In the genomic region with DNA sequence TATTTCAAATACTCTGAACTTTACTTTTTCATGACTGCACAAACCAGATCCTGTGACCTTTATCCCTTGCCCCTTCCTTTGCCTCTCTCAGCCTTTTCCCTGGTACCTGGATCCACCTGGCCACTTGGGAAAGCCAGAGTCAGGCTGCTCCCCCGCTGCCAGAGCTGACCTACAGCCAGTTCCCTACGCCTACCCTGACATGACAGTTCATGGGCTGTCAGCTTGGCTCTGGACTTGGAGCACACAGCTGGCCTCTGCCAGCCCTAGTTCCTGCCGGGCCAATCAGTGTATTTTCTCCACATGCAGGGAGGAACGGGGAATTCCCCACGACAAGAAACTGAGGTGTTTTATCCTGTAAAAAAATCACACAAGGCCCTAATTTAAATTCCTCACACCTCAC, we compare ENCODE assay signal across 18 cellular contexts.
DNase-seq lines count a peak whose midpoint lies in the region; ATAC-seq and TF ChIP-seq lines count a peak whose summit lies in the region.
"Had no signal": no experiment of that assay in that cellular context is flagged by ENCODE, and none has a peak within 500 bp of the region (broad histone marks: within the 10 kb centered on the region; RNA-seq: fewer than 3 reads in every experiment).

No MANE protein-coding gene starts in this region.

- no peaks in the 10 kb centered on the region for H4K20me1 ChIP-seq in GM23248 (ENCODE audit: insufficient read depth)
- H4K20me1 ChIP-seq: BLaER1 treated with 17β-estradiol and CSF1 and Interleukin-3, amounts not matched to agents 10 nM and 100 nM had no signal

- H2AFZ ChIP-seq in GM23248 = no peak overlapping the region

- no peak overlapping the region for H3K4me3 ChIP-seq in heart right ventricle
- no peak overlapping the region for H3K4me3 ChIP-seq in transverse colon
- no peak overlapping the region for H3K4me3 ChIP-seq in GM23248
- H3K4me3 ChIP-seq: BLaER1 treated with 17β-estradiol and CSF1 and Interleukin-3, amounts not matched to agents 10 nM and 100 nM had no signal

- TF ChIP-seq CTCF in heart right ventricle (IDR thresholded peaks at IDR 0.05) = no peak
- TF ChIP-seq CTCF in transverse colon (IDR thresholded peaks at IDR 0.05) = no peak

- no peak for TF ChIP-seq POLR2A in transverse colon (IDR thresholded peaks at IDR 0.05)

- H3K4me1 ChIP-seq in heart right ventricle = no peaks in the 10 kb centered on the region
- peaks cover 0 to 8% (median 0%) of the 10 kb centered on the region in 4 donors for H3K4me1 ChIP-seq in transverse colon
- H3K4me1 ChIP-seq in GM23248 (ENCODE audit: insufficient read depth) = no peaks in the 10 kb centered on the region

- H3K9ac ChIP-seq in GM23248 = no peak overlapping the region
- H3K9ac ChIP-seq: BLaER1 treated with 17β-estradiol and CSF1 and Interleukin-3, amounts not matched to agents 10 nM and 100 nM had no signal

- no peaks in the 10 kb centered on the region for H3K36me3 ChIP-seq in heart right ventricle
- H3K36me3 ChIP-seq in transverse colon = no peaks in the 10 kb centered on the region
- no peaks in the 10 kb centered on the region for H3K36me3 ChIP-seq in GM23248 (ENCODE audit: low read depth)
- H3K36me3 ChIP-seq: BLaER1 treated with 17β-estradiol and CSF1 and Interleukin-3, amounts not matched to agents 10 nM and 100 nM had no signal

- H3K9me3 ChIP-seq in heart right ventricle (no peaks in the 10 kb centered on the region), transverse colon (no peaks in the 10 kb centered on the region), GM23248 (ENCODE audit: low read depth) (no peaks in the 10 kb centered on the region)
- H3K9me3 ChIP-seq: BLaER1 treated with 17β-estradiol and CSF1 and Interleukin-3, amounts not matched to agents 10 nM and 100 nM had no signal

- no peaks in the 10 kb centered on the region for H3K79me2 ChIP-seq in GM23248 (ENCODE audit: insufficient read depth)

- no peak for TF ChIP-seq EP300 in transverse colon (IDR thresholded peaks at IDR 0.05; ENCODE audit: low read depth)

- H3K27me3 ChIP-seq in heart right ventricle = no peaks in the 10 kb centered on the region
- no peaks in the 10 kb centered on the region for H3K27me3 ChIP-seq in transverse colon
- no peaks in the 10 kb centered on the region for H3K27me3 ChIP-seq in GM23248 (replicated peaks; ENCODE audit: insufficient read depth)
- H3K27me3 ChIP-seq: BLaER1 treated with 17β-estradiol and CSF1 and Interleukin-3, amounts not matched to agents 10 nM and 100 nM had no signal

- WGBS in heart right ventricle, 2 donors = 48 to 57% methylated on average over 5 of the region's 5 CpGs
- 53 to 63% methylated on average over 5 of the region's 5 CpGs for WGBS in transverse colon (ENCODE audit: low coverage in 1 of 2), 2 donors
- WGBS in GM23248 (ENCODE audit: low coverage in 1 of 2, low lambda C conversion rate in 2 of 2, missing lambda C conversion rate in 2 of 2), 2 experiments = 10 to 11% methylated on average over 5 of the region's 5 CpGs

- in situ Hi-C loops in transverse colon (cut with MboI; ENCODE audit: low pct_ligation_motif_present in 1 of 4, low pct_unique_long_range_greater_than_20kb in 1 of 4, low sequenced_read_pairs in 3 of 4) (no loop called here), GM23248 (cut with MboI) (no loop called here), G401 (cut with HindIII; ENCODE audit: low sequenced_read_pairs) (no loop called here)

- H3F3A ChIP-seq in GM23248 (ENCODE audit: insufficient read depth) = no peaks in the 10 kb centered on the region

- DNase-seq in Right ventricle myocardium superior (peak; percentile 42), cardiac septum (ENCODE audit: low spot score) (no peak), heart right ventricle (peak; percentile 4 to 10), kidney tubule cell (ENCODE audit: low spot score) (peak; percentile 24), transverse colon (peak; percentile 8), GM23248 (no peak), G401 (ENCODE audit: low spot score) (no peak)
- DNase-seq: 8988T; CD8-positive, alpha-beta T cell; KG1; NCI-H1092 treated with DMSO at 0.1 percent for 48 hours; NCI-H1436 treated with DMSO at 0.1 percent for 48 hours; NCI-H2029; NCI-H524 treated with DMSO at 0.1 percent for 48 hours; OCI-M1; SHP77 had no signal

- H3K4me2 ChIP-seq in GM23248 (ENCODE audit: unreplicated experiment) = no peak overlapping the region
- H3K4me2 ChIP-seq: BLaER1 treated with 17β-estradiol and CSF1 and Interleukin-3, amounts not matched to agents 10 nM and 100 nM had no signal

- no peak overlapping the region for H3K27ac ChIP-seq in heart right ventricle
- H3K27ac ChIP-seq in transverse colon = peak overlapping the region in 1 of 4 donors; percentile 24
- H3K27ac ChIP-seq in GM23248 = no peak overlapping the region
- H3K27ac ChIP-seq: BLaER1 treated with 17β-estradiol and CSF1 and Interleukin-3, amounts not matched to agents 10 nM and 100 nM had no signal

- intact Hi-C loops in Right ventricle myocardium superior (cut with DNase I) (no loop called here), cardiac septum (cut with DNase I) (no loop called here), heart right ventricle (cut with DNase I) (no loop called here), transverse colon (cut with DNase I; ENCODE audit: low total_unique reads) (no loop called here)

- peak; percentile 80 for ATAC-seq in Right ventricle myocardium superior (ENCODE audit: poor library complexity)
- peak in 3 of 8 donors; percentile 29 to 84 (median 70) for ATAC-seq in heart right ventricle
- no peak for ATAC-seq in GM21786 (IDR thresholded peaks at IDR 0.05; ENCODE audit: unreplicated experiment)
- ATAC-seq: CD8-positive, alpha-beta T cell had no signal

- no peaks in the 10 kb centered on the region for H3K9me2 ChIP-seq in GM23248 (ENCODE audit: insufficient read depth)

Comparison
In these comparisons a context has a peak if more than half of its experiments do, and no peak if none do; other contexts are left out.
1. DNase-seq: peak in Right ventricle myocardium superior (single experiment), heart right ventricle (2 of 2), kidney tubule cell (single experiment) and transverse colon (single experiment); none in cardiac septum (single experiment), GM23248 (single experiment) and G401 (single experiment).